In genomic region chr3:62665627-62666433, GRCh38 we compare ENCODE assay signal across 8 cellular contexts.
DNase-seq lines count a peak whose midpoint lies in the region; ATAC-seq and TF ChIP-seq lines count a peak whose summit lies in the region.

No MANE protein-coding gene starts in this region.

- H3K4me3 Mint-ChIP-seq in nephron progenitor cell, result peak overlapping the region; percentile 49

- no peak overlapping the region for H3K4me3 ChIP-seq in AG09309 (ENCODE audit: control insufficient read depth, low read depth, low read length)
- no peak overlapping the region for H3K4me3 ChIP-seq in HCT116 (replicated peaks in 1 of 2; ENCODE audit: low read depth in 1 of 2, low read length in 2 of 2)

- H3K27me3 Mint-ChIP-seq in nephron progenitor cell (ENCODE audit: low read depth, poor library complexity), result peaks cover 25% of the 10 kb centered on the region

- no peaks in the 10 kb centered on the region for H3K79me2 ChIP-seq in HCT116 (ENCODE audit: insufficient read depth, low read length)

- POLR2A ChIA-PET in HCT116 (lab: Charles Lee), result no interaction called here

- no peaks in the 10 kb centered on the region for H4K20me1 ChIP-seq in HCT116 (ENCODE audit: insufficient read depth)

- H3K27ac ChIP-seq in HCT116 (ENCODE audit: low read depth, low read length), result no peak overlapping the region

- H3K9me2 ChIP-seq in HCT116 (ENCODE audit: insufficient read depth), result no peaks in the 10 kb centered on the region

- no peak overlapping the region for H3K9ac ChIP-seq in HCT116 (ENCODE audit: low read length)

- peaks cover 4% of the 10 kb centered on the region for H3K4me1 Mint-ChIP-seq in nephron progenitor cell

- H3K27me3 ChIP-seq in HCT116 (ENCODE audit: insufficient read depth, low read length), result peaks cover 8% of the 10 kb centered on the region; the same call in 1 of the 2 replicates

- RAD21 ChIA-PET in HCT116 (lab: Charles Lee; ENCODE audit: low non-redundant PET in 1 of 2, low total read pairs in 2 of 2, uncharacterized antibody in 2 of 2, unreplicated experiment in 2 of 2), result no interaction called here

- no TSS peak for BruUV-seq in HCT116 (replicated peaks; lab: Mats Ljungman, UMichigan)

- no peak overlapping the region for H3K4me2 ChIP-seq in HCT116 (ENCODE audit: low read length)

- H2AFZ ChIP-seq in HCT116 (ENCODE audit: low read depth, low read length, poor library complexity, severe bottlenecking), result no peak overlapping the region

- peak; percentile 77 for TF ChIP-seq RAD21 in HCT116 (IDR thresholded peaks at IDR 0.05; ENCODE audit: low read depth)

- TF ChIP-seq CTCF in AG09309 (IDR thresholded peaks at IDR 0.05; ENCODE audit: control insufficient read depth, insufficient read depth, low read depth, low read length, missing control alignments) (peak; percentile 77), GM12873 (IDR thresholded peaks at IDR 0.05; ENCODE audit: insufficient read depth, low read depth, low read length, missing control alignments) (peak; percentile 86), HCT116 (IDR thresholded peaks at IDR 0.05 in 2 of 3, conservative IDR thresholded peaks at IDR 0.05 in 1 of 3; ENCODE audit: borderline replicate concordance in 1 of 3, insufficient read depth in 1 of 3, low read depth in 2 of 3, low read length in 2 of 3) (peak; percentile 62 to 85 (median 68); a peak in 5 of 6 replicates), nephron progenitor cell (IDR thresholded peaks at IDR 0.05) (peak; percentile 86)

- no peaks in the 10 kb centered on the region for H3K9me3 Mint-ChIP-seq in nephron progenitor cell

- no peaks in the 10 kb centered on the region for H3K4me1 ChIP-seq in HCT116 (ENCODE audit: control insufficient read depth in 1 of 2, insufficient read depth in 2 of 2, low read length in 2 of 2)

- intact Hi-C loops in HCT116 (cut with micrococcal nuclease), result loop anchor here (1.0 to 10.0 kb wide), 4 partner anchors 527 to 1153 kb away; partner anchors contain the start of gene C3orf49

- no peaks in the 10 kb centered on the region for H3K36me3 Mint-ChIP-seq in nephron progenitor cell (ENCODE audit: low read depth)

- no peak overlapping the region for H3K27ac Mint-ChIP-seq in nephron progenitor cell

- no peak for TF ChIP-seq POLR2A in HCT116 (IDR thresholded peaks at IDR 0.05; ENCODE audit: borderline replicate concordance, extremely low read depth, insufficient read depth, insufficient read length)

- peak; percentile 16 for DNase-seq in AG09309 (ENCODE audit: low read depth)
- peak; percentile 26 for DNase-seq in HCT116 (ENCODE audit: low read depth, low spot score)
- DNase-seq in M059J (ENCODE audit: low read depth), result peak; percentile 42
- peak; percentile 7 for DNase-seq in T follicular helper cell (ENCODE audit: low read depth)
- DNase-seq in fibroblast of gingiva (ENCODE audit: low read depth), result peak; percentile 34
- peak; percentile 87 for DNase-seq in nephron progenitor cell
- no peak for DNase-seq in NCI-H2196 treated with DMSO at 0.1 percent for 48 hours (lab: John Stamatoyannopoulos, UW; ENCODE audit: unreplicated experiment)

- CTCF ChIA-PET in HCT116 (lab: Charles Lee), result interaction anchor here (0.8 to 2.1 kb wide), 5 partner anchors 44 to 566 kb away, joined by 3 to 9 read pairs (median 3); no protein-coding TSS in a partner anchor

- no peaks in the 10 kb centered on the region for H3K36me3 ChIP-seq in HCT116 (ENCODE audit: control insufficient read depth in 1 of 2, insufficient read depth in 2 of 2, low read length in 2 of 2)

- peak; percentile 90 for ATAC-seq in HCT116

- H3K9me3 ChIP-seq in HCT116 (ENCODE audit: control insufficient read depth in 1 of 2, insufficient read depth in 1 of 2, low read depth in 1 of 2, low read length in 2 of 2), result no peaks in the 10 kb centered on the region

TF ChIP-seq in HCT116, 20 proteins besides CTCF, POLR2A, EP300 and RAD21:
- TF ChIP-seq YY1 (IDR thresholded peaks at IDR 0.05; ENCODE audit: extremely low read depth, insufficient replicate concordance, low read depth, low read length) (no peak), SRF (IDR thresholded peaks at IDR 0.05; ENCODE audit: low read depth) (no peak), EZH2 (IDR thresholded peaks at IDR 0.05) (no peak), ZFX (IDR thresholded peaks at IDR 0.05) (no peak), TCF7L2 (IDR thresholded peaks at IDR 0.05; ENCODE audit: borderline replicate concordance, extremely low read depth, insufficient read depth, insufficient read length) (no peak), SP1 (IDR thresholded peaks at IDR 0.05; ENCODE audit: low read depth) (no peak), EZH2phosphoT487 (IDR thresholded peaks at IDR 0.05; ENCODE audit: borderline replicate concordance) (no peak), ELF1 (IDR thresholded peaks at IDR 0.05; ENCODE audit: borderline replicate concordance, low read depth) (no peak), CEBPB (IDR thresholded peaks at IDR 0.05; ENCODE audit: low read depth) (no peak), SIN3A (IDR thresholded peaks at IDR 0.05; ENCODE audit: low read depth) (no peak), EGR1 (IDR thresholded peaks at IDR 0.05; ENCODE audit: low read depth) (no peak), POLR2AphosphoS5 (IDR thresholded peaks at IDR 0.05; ENCODE audit: low read depth, low read length) (no peak), FOSL1 (IDR thresholded peaks at IDR 0.05; ENCODE audit: low read depth) (no peak), CBX3 (IDR thresholded peaks at IDR 0.05; ENCODE audit: low read depth) (no peak), JUND (IDR thresholded peaks at IDR 0.05) (no peak)
- TF ChIP-seq, protein P1, sequence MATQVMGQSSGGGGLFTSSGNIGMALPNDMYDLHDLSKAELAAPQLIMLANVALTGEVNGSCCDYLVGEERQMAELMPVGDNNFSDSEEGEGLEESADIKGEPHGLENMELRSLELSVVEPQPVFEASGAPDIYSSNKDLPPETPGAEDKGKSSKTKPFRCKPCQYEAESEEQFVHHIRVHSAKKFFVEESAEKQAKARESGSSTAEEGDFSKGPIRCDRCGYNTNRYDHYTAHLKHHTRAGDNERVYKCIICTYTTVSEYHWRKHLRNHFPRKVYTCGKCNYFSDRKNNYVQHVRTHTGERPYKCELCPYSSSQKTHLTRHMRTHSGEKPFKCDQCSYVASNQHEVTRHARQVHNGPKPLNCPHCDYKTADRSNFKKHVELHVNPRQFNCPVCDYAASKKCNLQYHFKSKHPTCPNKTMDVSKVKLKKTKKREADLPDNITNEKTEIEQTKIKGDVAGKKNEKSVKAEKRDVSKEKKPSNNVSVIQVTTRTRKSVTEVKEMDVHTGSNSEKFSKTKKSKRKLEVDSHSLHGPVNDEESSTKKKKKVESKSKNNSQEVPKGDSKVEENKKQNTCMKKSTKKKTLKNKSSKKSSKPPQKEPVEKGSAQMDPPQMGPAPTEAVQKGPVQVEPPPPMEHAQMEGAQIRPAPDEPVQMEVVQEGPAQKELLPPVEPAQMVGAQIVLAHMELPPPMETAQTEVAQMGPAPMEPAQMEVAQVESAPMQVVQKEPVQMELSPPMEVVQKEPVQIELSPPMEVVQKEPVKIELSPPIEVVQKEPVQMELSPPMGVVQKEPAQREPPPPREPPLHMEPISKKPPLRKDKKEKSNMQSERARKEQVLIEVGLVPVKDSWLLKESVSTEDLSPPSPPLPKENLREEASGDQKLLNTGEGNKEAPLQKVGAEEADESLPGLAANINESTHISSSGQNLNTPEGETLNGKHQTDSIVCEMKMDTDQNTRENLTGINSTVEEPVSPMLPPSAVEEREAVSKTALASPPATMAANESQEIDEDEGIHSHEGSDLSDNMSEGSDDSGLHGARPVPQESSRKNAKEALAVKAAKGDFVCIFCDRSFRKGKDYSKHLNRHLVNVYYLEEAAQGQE (IDR thresholded peaks at IDR 0.05; ENCODE audit: low read depth), result no peak
- TF ChIP-seq, protein P2, sequence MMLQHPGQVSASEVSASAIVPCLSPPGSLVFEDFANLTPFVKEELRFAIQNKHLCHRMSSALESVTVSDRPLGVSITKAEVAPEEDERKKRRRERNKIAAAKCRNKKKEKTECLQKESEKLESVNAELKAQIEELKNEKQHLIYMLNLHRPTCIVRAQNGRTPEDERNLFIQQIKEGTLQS (IDR thresholded peaks at IDR 0.05), result no peak
- TF ChIP-seq, protein P3, sequence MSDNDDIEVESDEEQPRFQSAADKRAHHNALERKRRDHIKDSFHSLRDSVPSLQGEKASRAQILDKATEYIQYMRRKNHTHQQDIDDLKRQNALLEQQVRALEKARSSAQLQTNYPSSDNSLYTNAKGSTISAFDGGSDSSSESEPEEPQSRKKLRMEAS (IDR thresholded peaks at IDR 0.05), result no peak
- TF ChIP-seq, protein P4, sequence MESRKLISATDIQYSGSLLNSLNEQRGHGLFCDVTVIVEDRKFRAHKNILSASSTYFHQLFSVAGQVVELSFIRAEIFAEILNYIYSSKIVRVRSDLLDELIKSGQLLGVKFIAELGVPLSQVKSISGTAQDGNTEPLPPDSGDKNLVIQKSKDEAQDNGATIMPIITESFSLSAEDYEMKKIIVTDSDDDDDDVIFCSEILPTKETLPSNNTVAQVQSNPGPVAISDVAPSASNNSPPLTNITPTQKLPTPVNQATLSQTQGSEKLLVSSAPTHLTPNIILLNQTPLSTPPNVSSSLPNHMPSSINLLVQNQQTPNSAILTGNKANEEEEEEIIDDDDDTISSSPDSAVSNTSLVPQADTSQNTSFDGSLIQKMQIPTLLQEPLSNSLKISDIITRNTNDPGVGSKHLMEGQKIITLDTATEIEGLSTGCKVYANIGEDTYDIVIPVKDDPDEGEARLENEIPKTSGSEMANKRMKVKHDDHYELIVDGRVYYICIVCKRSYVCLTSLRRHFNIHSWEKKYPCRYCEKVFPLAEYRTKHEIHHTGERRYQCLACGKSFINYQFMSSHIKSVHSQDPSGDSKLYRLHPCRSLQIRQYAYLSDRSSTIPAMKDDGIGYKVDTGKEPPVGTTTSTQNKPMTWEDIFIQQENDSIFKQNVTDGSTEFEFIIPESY (IDR thresholded peaks at IDR 0.05; ENCODE audit: extremely low read depth, insufficient replicate concordance, low read length), result no peak
